Comparison of ENCODE assay signal across 8 cellular contexts in the genomic region with DNA sequence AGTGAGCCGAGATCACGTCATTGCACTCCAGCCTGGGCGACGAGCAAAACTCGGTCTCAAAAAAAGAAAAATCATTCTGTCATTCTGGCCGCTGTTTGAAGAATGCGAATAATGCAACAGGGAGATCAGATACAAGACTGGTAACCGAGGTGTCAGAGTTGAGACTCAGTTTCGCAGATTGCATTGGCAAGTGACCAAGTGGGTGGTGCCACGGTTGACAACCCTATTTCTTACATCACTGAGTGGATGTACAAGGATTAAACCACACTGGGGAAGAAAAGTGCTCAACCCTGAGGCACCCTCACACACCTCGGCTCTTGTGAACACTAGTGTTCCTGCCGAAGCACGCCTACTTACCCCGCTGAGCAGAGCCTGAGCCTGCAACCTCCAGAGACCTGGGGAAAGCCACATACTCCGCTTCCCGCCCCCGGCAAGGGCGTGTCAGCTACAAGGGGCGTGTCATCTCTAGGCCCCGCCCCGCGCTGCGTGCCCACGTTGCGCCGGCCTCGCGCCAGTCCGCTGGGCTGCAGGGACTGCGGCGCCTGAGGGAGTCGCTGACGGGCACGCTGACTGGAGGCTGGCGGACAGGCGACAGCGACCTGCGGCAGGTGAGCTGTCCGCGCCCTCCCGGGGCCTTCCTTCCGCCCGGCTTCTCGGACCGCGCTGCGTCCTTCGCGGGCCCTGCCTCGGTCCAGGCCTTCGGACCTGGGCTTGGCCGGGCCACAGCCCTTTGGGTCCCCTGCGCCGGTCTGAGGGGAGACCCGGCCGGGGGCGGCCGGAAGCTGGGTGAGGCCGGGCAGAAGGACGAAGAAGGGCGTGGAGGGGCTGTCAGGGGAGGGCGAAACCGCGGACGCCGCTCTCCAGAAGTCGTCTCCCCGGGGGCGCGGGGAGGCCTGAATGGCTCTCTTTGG. TPM values are rescaled to one million over a fixed set of nuclear protein-coding genes. Genes with fewer than 3 reads are reported as not detected.
DNase-seq lines count a peak whose midpoint lies in the region; FAIRE-seq and TF ChIP-seq lines count a peak whose summit lies in the region.

A gene with protein sequence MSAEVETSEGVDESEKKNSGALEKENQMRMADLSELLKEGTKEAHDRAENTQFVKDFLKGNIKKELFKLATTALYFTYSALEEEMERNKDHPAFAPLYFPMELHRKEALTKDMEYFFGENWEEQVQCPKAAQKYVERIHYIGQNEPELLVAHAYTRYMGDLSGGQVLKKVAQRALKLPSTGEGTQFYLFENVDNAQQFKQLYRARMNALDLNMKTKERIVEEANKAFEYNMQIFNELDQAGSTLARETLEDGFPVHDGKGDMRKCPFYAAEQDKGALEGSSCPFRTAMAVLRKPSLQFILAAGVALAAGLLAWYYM (plus strand): TSS at position 519 of the 911 bp plus-strand sequence. CDS start 29,127 bp downstream, outside the sequence.

- peak within 1 kb of the TSS; percentile 24; the same call in 1 of the 2 replicates for H2BK20ac ChIP-seq in H1 (ENCODE audit: low read length)

- H3K23ac ChIP-seq in H1 (ENCODE audit: insufficient read length) = no peak within 1 kb of the TSS
- peak within 1 kb of the TSS; percentile 73 for H3K23ac ChIP-seq in mesendoderm (ENCODE audit: low read length)

- H3K79me1 ChIP-seq in H1 (ENCODE audit: low read depth, low read length) (peaks cover 2% of the 10 kb centered on the region; the same call in 1 of the 2 replicates), mesendoderm (ENCODE audit: low read length) (peaks cover 3% of the 10 kb centered on the region)

- H3K36me3 ChIP-seq in H1 (ENCODE audit: control insufficient read depth in 2 of 4, insufficient read depth in 4 of 4, low read length in 3 of 4) = 0 out of 8 replicates have a peak, but pooled peaks cover 0 to under 1% (median 0%) of the 10 kb centered on the region in 4 experiments
- H3K36me3 ChIP-seq in mesendoderm (ENCODE audit: control insufficient read depth, insufficient read depth, low read length) = no peaks in the 10 kb centered on the region

- H2AK5ac ChIP-seq in H1 (ENCODE audit: low read depth, low read length) = 0 out of 2 replicates have a peak within 1 kb of the TSS, but pooled peaks have one; percentile 30
- H2AK5ac ChIP-seq in mesendoderm (ENCODE audit: low read length) = no peak within 1 kb of the TSS

- TF ChIP-seq CTCF in GM20000 (IDR thresholded peaks at IDR 0.05; ENCODE audit: extremely low read depth, missing control alignments) (peak; percentile 38), H1 (IDR thresholded peaks at IDR 0.05; ENCODE audit: control extremely low read depth in 1 of 3, insufficient read depth in 1 of 3, low read depth in 1 of 3, low read length in 3 of 3) (peak; percentile 42 to 58 (median 57))

- CTCF ChIA-PET in H1 (lab: Charles Lee; ENCODE audit: partially characterized antibody) = interaction anchor here (0.8 to 1.5 kb wide), 8 partner anchors 9 to 148 kb away, joined by 3 to 4 read pairs (median 3); no protein-coding TSS in a partner anchor

- no peak for FAIRE-seq in H1 (lab: Jason Lieb, UNC)

- peak within 1 kb of the TSS; percentile 93 to 94 for H3K4me2 ChIP-seq in H1 (ENCODE audit: insufficient read depth in 1 of 2, low read depth in 2 of 2, low read length in 2 of 2)
- H3K4me2 ChIP-seq in mesendoderm (ENCODE audit: low read length) = peak within 1 kb of the TSS; percentile 92

- peaks cover 0 to 3% of the 10 kb centered on the region in 2 experiments; a peak in 1 of 4 replicates for H3K9me3 ChIP-seq in H1 (ENCODE audit: insufficient read depth in 2 of 2, low read depth in 1 of 2, low read length in 1 of 2)

- no peak within 1 kb of the TSS for H3K14ac ChIP-seq in H1 (ENCODE audit: insufficient read length)

- DNase-seq in COR-L47 (lab: John Stamatoyannopoulos, UW) = peak; percentile 94
- DNase-seq in GM20000 (ENCODE audit: low spot score) = peak; percentile 98
- peak; percentile 96 for DNase-seq in HT-29 (ENCODE audit: low spot score)
- DNase-seq in NOMO-1 treated with DMSO at 0.1 percent for 48 hours (lab: John Stamatoyannopoulos, UW; ENCODE audit: unreplicated experiment) = peak; percentile 90
- DNase-seq in activated CD8-positive, alpha-beta memory T cell treated with anti-CD3 and anti-CD28 coated beads for 48 hours (ENCODE audit: low read depth in 2 of 3, low spot score in 2 of 3) = peak; percentile 85 to 94 (median 91)
- DNase-seq in H1 (ENCODE audit: low read depth in 1 of 2, low spot score in 2 of 2) = peak; percentile 90 to 98
- DNase-seq in mesendoderm = peak; percentile 97
- peak; percentile 93 for DNase-seq in stimulated activated CD8-positive, alpha-beta memory T cell treated with anti-CD3 and anti-CD28 coated beads, Interleukin-15, amount 100 ng/mL, for 24 hours (ENCODE audit: low read depth)

- no peak within 1 kb of the TSS for H3K4ac ChIP-seq in H1 (replicated peaks; ENCODE audit: insufficient read length, low read depth, low read length)
- H3K4ac ChIP-seq in mesendoderm (ENCODE audit: low read depth, low read length) = peak within 1 kb of the TSS; percentile 65

- H2BK15ac ChIP-seq in H1 (ENCODE audit: low read length) = 0 out of 2 replicates have a peak within 1 kb of the TSS, but pooled peaks have one; percentile 24
- H2BK15ac ChIP-seq in mesendoderm (replicated peaks; ENCODE audit: low read depth) = no peak within 1 kb of the TSS

- peaks cover 5% of the 10 kb centered on the region; the same call in 1 of the 2 replicates for H3K23me2 ChIP-seq in H1 (ENCODE audit: low read depth, low read length)

- peaks cover 2% of the 10 kb centered on the region in 2 experiments for H4K20me1 ChIP-seq in H1 (replicated peaks in 1 of 2; ENCODE audit: control insufficient read depth in 1 of 2, insufficient read depth in 2 of 2, low read length in 2 of 2)

- H2BK12ac ChIP-seq in H1 (ENCODE audit: low read depth, low read length) = no peak within 1 kb of the TSS

- H3K4me3 ChIP-seq in H1 (ENCODE audit: extremely low read depth in 1 of 4, insufficient read depth in 2 of 4, low read depth in 3 of 4, low read length in 4 of 4) (peak within 1 kb of the TSS; percentile 48 to 81 (median 70)), mesendoderm (ENCODE audit: low read length) (peak within 1 kb of the TSS; percentile 42)

- peak within 1 kb of the TSS; percentile 83 for H3K18ac ChIP-seq in H1 (ENCODE audit: extremely low read depth, low read length)
- peak within 1 kb of the TSS; percentile 64 for H3K18ac ChIP-seq in mesendoderm (ENCODE audit: low read length)

- H3K9ac ChIP-seq in H1 (replicated peaks in 1 of 4; ENCODE audit: extremely low read depth in 1 of 4, low read depth in 3 of 4, low read length in 3 of 4) = peak within 1 kb of the TSS; percentile 25 to 63 (median 49); a peak in 5 of 7 replicates
- peak within 1 kb of the TSS; percentile 68 for H3K9ac ChIP-seq in mesendoderm (ENCODE audit: low read length)

- no peak within 1 kb of the TSS for H2BK5ac ChIP-seq in H1 (ENCODE audit: low read depth, low read length)
- H2BK5ac ChIP-seq in mesendoderm (ENCODE audit: low read length) = no peak within 1 kb of the TSS

- 13% methylated on average over 68 of the region's 70 CpGs; no CpG with 5 or more reads in 1 of the 2 experiments for WGBS in H1 (ENCODE audit: extremely low coverage in 1 of 2, insufficient coverage in 1 of 2, insufficient read length in 1 of 2, insufficient replicate concordance in 2 of 2, low coverage in 1 of 2, low lambda C conversion rate in 2 of 2, missing lambda C conversion rate in 1 of 2), 2 experiments
- WGBS in mesendoderm (ENCODE audit: extremely low coverage, insufficient coverage, low lambda C conversion rate) = no CpG with 5 or more reads among the region's 70 CpGs

- no peak within 1 kb of the TSS for H3K27ac ChIP-seq in H1 (ENCODE audit: low read depth, low read length)
- H3K27ac ChIP-seq in mesendoderm (ENCODE audit: low read depth, low read length) = peak within 1 kb of the TSS; percentile 59

- H4K91ac ChIP-seq in H1 (replicated peaks; ENCODE audit: insufficient read length, low read length) = no peak within 1 kb of the TSS

- no peak within 1 kb of the TSS for H2BK120ac ChIP-seq in H1 (replicated peaks; ENCODE audit: low read depth, low read length)
- H2BK120ac ChIP-seq in mesendoderm (ENCODE audit: low read depth, low read length) = no peak within 1 kb of the TSS

- TF ChIP-seq RAD21 in H1 (IDR thresholded peaks at IDR 0.05 in 1 of 2, conservative IDR thresholded peaks at IDR 0.05 in 1 of 2; ENCODE audit: low read depth in 2 of 2, low read length in 2 of 2) = peak; percentile 16 to 22; a peak in 2 of 4 replicates

- peaks cover 0 to 7% (median 7%) of the 10 kb centered on the region in 4 experiments; a peak in 6 of 7 replicates for H3K27me3 ChIP-seq in H1 (replicated peaks in 1 of 4; ENCODE audit: control insufficient read depth in 3 of 4, extremely low read depth in 1 of 4, insufficient read depth in 3 of 4, low read length in 3 of 4)
- H3K27me3 ChIP-seq in mesendoderm (ENCODE audit: insufficient read depth, low read length, poor library complexity) = no peaks in the 10 kb centered on the region

- H3K56ac ChIP-seq in H1 (replicated peaks; ENCODE audit: insufficient read length, low read depth, low read length) = peak within 1 kb of the TSS; percentile 57
- H3K56ac ChIP-seq in mesendoderm (ENCODE audit: low read length) = peak within 1 kb of the TSS; percentile 80

- POLR2A ChIA-PET in H1 (lab: Charles Lee; ENCODE audit: partially characterized antibody) = interaction anchor here (1.1 to 14.4 kb wide), 7 partner anchors 9 to 140 kb away, joined by 3 to 257 read pairs (median 3); no protein-coding TSS in a partner anchor

- peaks cover 0 to 16% of the 10 kb centered on the region in 2 experiments; a peak in 3 of 4 replicates for H3K79me2 ChIP-seq in H1 (ENCODE audit: control insufficient read depth in 1 of 2, insufficient read depth in 2 of 2, low read length in 2 of 2)
- H3K79me2 ChIP-seq in mesendoderm (ENCODE audit: control insufficient read depth, insufficient read depth, low read length) = peaks cover 4% of the 10 kb centered on the region

- peak in 1 of 2 experiments; percentile 73; a peak in 2 of 3 replicates for TF ChIP-seq POLR2A in H1 (IDR thresholded peaks at IDR 0.05; ENCODE audit: control extremely low read depth in 1 of 2, low read depth in 2 of 2, low read length in 2 of 2)

- H2AFZ ChIP-seq in H1 (ENCODE audit: low read length) = no peak within 1 kb of the TSS

- H3K4me1 ChIP-seq in H1 (replicated peaks in 1 of 4; ENCODE audit: control insufficient read depth in 3 of 4, insufficient read depth in 4 of 4, low read length in 3 of 4) (peaks cover 0 to 9% (median 3%) of the 10 kb centered on the region in 4 experiments; a peak in 6 of 7 replicates), mesendoderm (ENCODE audit: control insufficient read depth, low read depth, low read length) (peaks cover 2% of the 10 kb centered on the region)

- H4K8ac ChIP-seq in H1 (ENCODE audit: extremely low read depth, insufficient read depth, low read length) = peak within 1 kb of the TSS; percentile 87; the same call in 1 of the 2 replicates
- no peak within 1 kb of the TSS for H4K8ac ChIP-seq in mesendoderm (ENCODE audit: low read depth, low read length)

- H4K5ac ChIP-seq in H1 (ENCODE audit: insufficient read length, low read depth, low read length) (no peak within 1 kb of the TSS), mesendoderm (ENCODE audit: low read length) (no peak within 1 kb of the TSS)

- TF ChIP-seq EP300 in H1 (IDR thresholded peaks at IDR 0.05; ENCODE audit: borderline replicate concordance in 1 of 2, low read depth in 2 of 2, low read length in 2 of 2) = 0 out of 3 replicates have a peak, but pooled peaks of 1 of the 2 experiments have one; percentile 40

RNA-seq across cellular contexts. Expression of the gene that starts here (rescaled TPM):
- 105 and 113 TPM in 2 replicates for total RNA-seq in HT-29 (2014; rRNA removed; shearing (Covaris generic))
- 45.6 and 48.4 TPM in 2 replicates for total RNA-seq in H1 (2021; fragmentation: NEBNext Ultra II Directional; extraction: Animal tissue kit (Norgen Biotek cat#: 25700))
- polyA plus RNA-seq in H1 (2011; rRNA removed) = 33.7 and 36.5 TPM in 2 replicates
- 43.5 TPM for polyA plus RNA-seq in H1 (2011; cell fraction: cytosol; rRNA removed)
- 39.8 TPM for polyA plus RNA-seq in H1 (2011; cell fraction: nucleus; rRNA removed)
- polyA plus RNA-seq in H1 (2012, experiment 1 of 2) = 43.6 to 48.5 TPM (median 44.9 TPM) in 4 replicates
- polyA plus RNA-seq in H1 (2012, experiment 2 of 2) = 35.4 TPM
- 31.2 TPM for polyA plus RNA-seq in H1 (2013, experiment 1 of 2)
- 28.8 TPM for polyA plus RNA-seq in H1 (2013, experiment 2 of 2)
- 33.6 and 42.8 TPM in 2 replicates for polyA minus RNA-seq in H1 (2011; rRNA and poly(A)+ RNA removed)
- 16.3 TPM for polyA minus RNA-seq in H1 (2011; cell fraction: cytosol; rRNA and poly(A)+ RNA removed)
- polyA minus RNA-seq in H1 (2011; cell fraction: nucleus; rRNA and poly(A)+ RNA removed) = 17.1 TPM
- 37.2 TPM for polyA plus RNA-seq in mesendoderm (2013, experiment 1 of 2)
- 36.2 TPM for polyA plus RNA-seq in mesendoderm (2013, experiment 2 of 2)
